In genomic region chr4:2212831-2213230, GRCh38 we compare ENCODE assay signal across 5 cellular contexts.
"Had no signal": no experiment of that assay in that cellular context is flagged by ENCODE, and none has a peak within 500 bp of the region (broad histone marks: within the 10 kb centered on the region; RNA-seq: fewer than 3 reads in every experiment).

No MANE protein-coding gene starts in this region.

- DNase-seq: H9, HCEC 1CT, IMR-90 had no signal

- H3K4me3 ChIP-seq: GM23338, K562 had no signal

- ATAC-seq: GM23338, K562 had no signal
